1 cellular context compared by ENCODE assay signal in the genomic region with DNA sequence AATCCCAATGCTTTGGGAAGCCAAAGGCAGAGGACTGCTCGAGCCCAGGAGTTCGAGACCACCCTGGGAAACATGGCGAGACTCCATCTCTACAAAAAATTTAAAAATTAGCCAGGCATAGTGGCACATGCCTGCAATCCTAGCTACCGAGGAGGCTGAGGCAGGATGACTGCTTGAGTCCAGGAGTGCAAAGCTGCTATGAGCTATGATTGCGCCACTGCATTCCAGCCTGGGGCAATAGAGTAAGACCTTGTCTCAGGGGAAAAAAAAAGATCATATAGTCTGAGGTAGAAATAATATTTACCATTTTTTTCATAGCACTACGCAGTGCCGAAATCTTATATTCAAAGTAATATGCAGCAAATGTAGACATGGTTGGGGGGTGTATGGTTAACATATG.
TF ChIP-seq lines count a peak whose summit lies in the region.

No MANE protein-coding gene starts in this region.

TF ChIP-seq in HepG2, 621 proteins besides CTCF, POLR2A, EP300 and RAD21 (continued from another document and continues in another):
- peak; percentile 91 for TF ChIP-seq GATAD2A (CRISPR knock-in tag; IDR thresholded peaks at IDR 0.05)
- TF ChIP-seq PAX8 (CRISPR knock-in tag; IDR thresholded peaks at IDR 0.05; ENCODE audit: borderline replicate concordance), result no peak
- no peak for TF ChIP-seq TRIM24 (CRISPR knock-in tag; IDR thresholded peaks at IDR 0.05)
- no peak for TF ChIP-seq KLF15 (CRISPR knock-in tag; IDR thresholded peaks at IDR 0.05; ENCODE audit: borderline replicate concordance)
- no peak for TF ChIP-seq SRSF4 (IDR thresholded peaks at IDR 0.05; ENCODE audit: low read depth, low read length, poor library complexity, severe bottlenecking)
- TF ChIP-seq CREB1 (IDR thresholded peaks at IDR 0.05), result no peak
- peak; percentile 44 for TF ChIP-seq CREB1 (CRISPR knock-in tag; IDR thresholded peaks at IDR 0.05)
- no peak for TF ChIP-seq DR1 (CRISPR knock-in tag; IDR thresholded peaks at IDR 0.05)
- no peak for TF ChIP-seq EEA1 (CRISPR knock-in tag; IDR thresholded peaks at IDR 0.05; ENCODE audit: borderline replicate concordance)
- TF ChIP-seq, protein P1, sequence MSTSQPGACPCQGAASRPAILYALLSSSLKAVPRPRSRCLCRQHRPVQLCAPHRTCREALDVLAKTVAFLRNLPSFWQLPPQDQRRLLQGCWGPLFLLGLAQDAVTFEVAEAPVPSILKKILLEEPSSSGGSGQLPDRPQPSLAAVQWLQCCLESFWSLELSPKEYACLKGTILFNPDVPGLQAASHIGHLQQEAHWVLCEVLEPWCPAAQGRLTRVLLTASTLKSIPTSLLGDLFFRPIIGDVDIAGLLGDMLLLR (CRISPR knock-in tag; IDR thresholded peaks at IDR 0.05), result no peak
- no peak for TF ChIP-seq ZSCAN29 (CRISPR knock-in tag; conservative IDR thresholded peaks at IDR 0.05)
- no peak for TF ChIP-seq RAD51 (IDR thresholded peaks at IDR 0.05; ENCODE audit: borderline replicate concordance)
- TF ChIP-seq ESRRA (CRISPR knock-in tag; IDR thresholded peaks at IDR 0.05; ENCODE audit: low read depth), result 0 out of 2 replicates have a peak, but pooled peaks have one; percentile 26
- no peak for TF ChIP-seq EHMT2 (IDR thresholded peaks at IDR 0.05; ENCODE audit: borderline replicate concordance, low read depth, low read length)
- no peak for TF ChIP-seq FIP1L1 (IDR thresholded peaks at IDR 0.05; ENCODE audit: borderline replicate concordance, insufficient read depth, low read depth, low read length)
- TF ChIP-seq, protein P2, sequence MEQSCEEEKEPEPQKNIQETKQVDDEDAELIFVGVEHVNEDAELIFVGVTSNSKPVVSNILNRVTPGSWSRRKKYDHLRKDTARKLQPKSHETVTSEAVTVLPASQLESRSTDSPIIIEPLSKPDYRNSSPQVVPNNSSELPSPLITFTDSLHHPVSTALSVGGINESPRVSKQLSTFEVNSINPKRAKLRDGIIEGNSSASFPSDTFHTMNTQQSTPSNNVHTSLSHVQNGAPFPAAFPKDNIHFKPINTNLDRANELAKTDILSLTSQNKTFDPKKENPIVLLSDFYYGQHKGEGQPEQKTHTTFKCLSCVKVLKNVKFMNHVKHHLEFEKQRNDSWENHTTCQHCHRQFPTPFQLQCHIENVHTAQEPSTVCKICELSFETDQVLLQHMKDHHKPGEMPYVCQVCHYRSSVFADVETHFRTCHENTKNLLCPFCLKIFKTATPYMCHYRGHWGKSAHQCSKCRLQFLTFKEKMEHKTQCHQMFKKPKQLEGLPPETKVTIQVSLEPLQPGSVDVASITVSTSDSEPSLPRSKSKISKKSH (CRISPR knock-in tag; IDR thresholded peaks at IDR 0.05; ENCODE audit: borderline replicate concordance), result no peak
- no peak for TF ChIP-seq ZNF136 (CRISPR knock-in tag; IDR thresholded peaks at IDR 0.05; ENCODE audit: low read depth)
- TF ChIP-seq ZNF773 (CRISPR knock-in tag; IDR thresholded peaks at IDR 0.05; ENCODE audit: borderline replicate concordance), result no peak
- TF ChIP-seq PREB (CRISPR knock-in tag; IDR thresholded peaks at IDR 0.05), result no peak
- TF ChIP-seq KDM6A (CRISPR knock-in tag; IDR thresholded peaks at IDR 0.05; ENCODE audit: low read depth), result peak; percentile 72
- no peak for TF ChIP-seq KLF12 (CRISPR knock-in tag; IDR thresholded peaks at IDR 0.05; ENCODE audit: borderline replicate concordance)
- TF ChIP-seq, protein P3, sequence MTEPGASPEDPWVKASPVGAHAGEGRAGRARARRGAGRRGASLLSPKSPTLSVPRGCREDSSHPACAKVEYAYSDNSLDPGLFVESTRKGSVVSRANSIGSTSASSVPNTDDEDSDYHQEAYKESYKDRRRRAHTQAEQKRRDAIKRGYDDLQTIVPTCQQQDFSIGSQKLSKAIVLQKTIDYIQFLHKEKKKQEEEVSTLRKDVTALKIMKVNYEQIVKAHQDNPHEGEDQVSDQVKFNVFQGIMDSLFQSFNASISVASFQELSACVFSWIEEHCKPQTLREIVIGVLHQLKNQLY (CRISPR knock-in tag; IDR thresholded peaks at IDR 0.05), result no peak
- TF ChIP-seq SP5 (CRISPR knock-in tag; IDR thresholded peaks at IDR 0.05; ENCODE audit: borderline replicate concordance, low read depth), result no peak
- 0 out of 2 replicates have a peak, but pooled peaks have one; percentile 33 for TF ChIP-seq KLF6 (CRISPR knock-in tag; IDR thresholded peaks at IDR 0.05)
- peak; percentile 39; the same call in 1 of the 2 replicates for TF ChIP-seq PATZ1 (CRISPR knock-in tag; IDR thresholded peaks at IDR 0.05)
- no peak for TF ChIP-seq ZBTB46 (CRISPR knock-in tag; IDR thresholded peaks at IDR 0.05; ENCODE audit: borderline replicate concordance)
- no peak for TF ChIP-seq ZC3H13 (CRISPR knock-in tag; IDR thresholded peaks at IDR 0.05)
- no peak for TF ChIP-seq JUND (CRISPR knock-in tag; IDR thresholded peaks at IDR 0.05)
- TF ChIP-seq RBM22 (optimal IDR thresholded peaks at IDR 0.05; ENCODE audit: low read length), result no peak
- no peak for TF ChIP-seq ZNF446 (CRISPR knock-in tag; IDR thresholded peaks at IDR 0.05)
- TF ChIP-seq, protein P4, sequence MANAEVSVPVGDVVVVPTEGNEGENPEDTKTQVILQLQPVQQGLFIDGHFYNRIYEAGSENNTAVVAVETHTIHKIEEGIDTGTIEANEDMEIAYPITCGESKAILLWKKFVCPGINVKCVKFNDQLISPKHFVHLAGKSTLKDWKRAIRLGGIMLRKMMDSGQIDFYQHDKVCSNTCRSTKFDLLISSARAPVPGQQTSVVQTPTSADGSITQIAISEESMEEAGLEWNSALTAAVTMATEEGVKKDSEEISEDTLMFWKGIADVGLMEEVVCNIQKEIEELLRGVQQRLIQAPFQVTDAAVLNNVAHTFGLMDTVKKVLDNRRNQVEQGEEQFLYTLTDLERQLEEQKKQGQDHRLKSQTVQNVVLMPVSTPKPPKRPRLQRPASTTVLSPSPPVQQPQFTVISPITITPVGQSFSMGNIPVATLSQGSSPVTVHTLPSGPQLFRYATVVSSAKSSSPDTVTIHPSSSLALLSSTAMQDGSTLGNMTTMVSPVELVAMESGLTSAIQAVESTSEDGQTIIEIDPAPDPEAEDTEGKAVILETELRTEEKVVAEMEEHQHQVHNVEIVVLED (CRISPR knock-in tag; IDR thresholded peaks at IDR 0.05; ENCODE audit: borderline replicate concordance), result no peak
- peak; percentile 77; the same call in 1 of the 2 replicates for TF ChIP-seq KDM3A (CRISPR knock-in tag; IDR thresholded peaks at IDR 0.05; ENCODE audit: low read depth)
- TF ChIP-seq ZNF724P (CRISPR knock-in tag; IDR thresholded peaks at IDR 0.05; ENCODE audit: borderline replicate concordance), result no peak
- peak; percentile 24 for TF ChIP-seq CBX1 (IDR thresholded peaks at IDR 0.05; ENCODE audit: low read depth)
- TF ChIP-seq CC2D1A (CRISPR knock-in tag; IDR thresholded peaks at IDR 0.05), result no peak
- no peak for TF ChIP-seq SNRNP70 (IDR thresholded peaks at IDR 0.05; ENCODE audit: low read depth, low read length)
- TF ChIP-seq SPEN (CRISPR knock-in tag; IDR thresholded peaks at IDR 0.05; ENCODE audit: low read depth), result no peak
- TF ChIP-seq TAF15 (IDR thresholded peaks at IDR 0.05; ENCODE audit: low read depth, low read length, poor library complexity, severe bottlenecking), result no peak
- TF ChIP-seq SMARCC2 (IDR thresholded peaks at IDR 0.05), result no peak
- no peak for TF ChIP-seq ZNF383 (CRISPR knock-in tag; IDR thresholded peaks at IDR 0.05; ENCODE audit: borderline replicate concordance)
- TF ChIP-seq IKZF1 (IDR thresholded peaks at IDR 0.05), result no peak
- no peak for TF ChIP-seq GTF2F1 (IDR thresholded peaks at IDR 0.05; ENCODE audit: low read length)
- peak in 1 of 2 experiments; percentile 62; a peak in 1 of 4 replicates for TF ChIP-seq KLF16 (CRISPR knock-in tag; IDR thresholded peaks at IDR 0.05)
- TF ChIP-seq NRL (CRISPR knock-in tag; IDR thresholded peaks at IDR 0.05; ENCODE audit: borderline replicate concordance), result no peak
- no peak for TF ChIP-seq ZNF784 (CRISPR knock-in tag; IDR thresholded peaks at IDR 0.05; ENCODE audit: borderline replicate concordance)
- TF ChIP-seq ZNF616 (CRISPR knock-in tag; IDR thresholded peaks at IDR 0.05; ENCODE audit: low read depth), result no peak
- TF ChIP-seq ATF6 (CRISPR knock-in tag; conservative IDR thresholded peaks at IDR 0.05), result no peak
- TF ChIP-seq, protein P5, sequence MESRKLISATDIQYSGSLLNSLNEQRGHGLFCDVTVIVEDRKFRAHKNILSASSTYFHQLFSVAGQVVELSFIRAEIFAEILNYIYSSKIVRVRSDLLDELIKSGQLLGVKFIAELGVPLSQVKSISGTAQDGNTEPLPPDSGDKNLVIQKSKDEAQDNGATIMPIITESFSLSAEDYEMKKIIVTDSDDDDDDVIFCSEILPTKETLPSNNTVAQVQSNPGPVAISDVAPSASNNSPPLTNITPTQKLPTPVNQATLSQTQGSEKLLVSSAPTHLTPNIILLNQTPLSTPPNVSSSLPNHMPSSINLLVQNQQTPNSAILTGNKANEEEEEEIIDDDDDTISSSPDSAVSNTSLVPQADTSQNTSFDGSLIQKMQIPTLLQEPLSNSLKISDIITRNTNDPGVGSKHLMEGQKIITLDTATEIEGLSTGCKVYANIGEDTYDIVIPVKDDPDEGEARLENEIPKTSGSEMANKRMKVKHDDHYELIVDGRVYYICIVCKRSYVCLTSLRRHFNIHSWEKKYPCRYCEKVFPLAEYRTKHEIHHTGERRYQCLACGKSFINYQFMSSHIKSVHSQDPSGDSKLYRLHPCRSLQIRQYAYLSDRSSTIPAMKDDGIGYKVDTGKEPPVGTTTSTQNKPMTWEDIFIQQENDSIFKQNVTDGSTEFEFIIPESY (CRISPR knock-in tag; IDR thresholded peaks at IDR 0.05), result peak; percentile 75
- peak; percentile 72; the same call in 1 of the 2 replicates for TF ChIP-seq SOX5 (CRISPR knock-in tag; IDR thresholded peaks at IDR 0.05; ENCODE audit: borderline replicate concordance)
- peak; percentile 80 for TF ChIP-seq FOSL2 (CRISPR knock-in tag; IDR thresholded peaks at IDR 0.05)
- TF ChIP-seq KAT8 (CRISPR knock-in tag; IDR thresholded peaks at IDR 0.05), result peak; percentile 53; the same call in 1 of the 2 replicates
- no peak for TF ChIP-seq ZBTB1 (CRISPR knock-in tag; IDR thresholded peaks at IDR 0.05; ENCODE audit: borderline replicate concordance)
- TF ChIP-seq ZZZ3 (CRISPR knock-in tag; IDR thresholded peaks at IDR 0.05; ENCODE audit: borderline replicate concordance), result no peak
